ENCODE assay signal across 10 cellular contexts in the genomic region with DNA sequence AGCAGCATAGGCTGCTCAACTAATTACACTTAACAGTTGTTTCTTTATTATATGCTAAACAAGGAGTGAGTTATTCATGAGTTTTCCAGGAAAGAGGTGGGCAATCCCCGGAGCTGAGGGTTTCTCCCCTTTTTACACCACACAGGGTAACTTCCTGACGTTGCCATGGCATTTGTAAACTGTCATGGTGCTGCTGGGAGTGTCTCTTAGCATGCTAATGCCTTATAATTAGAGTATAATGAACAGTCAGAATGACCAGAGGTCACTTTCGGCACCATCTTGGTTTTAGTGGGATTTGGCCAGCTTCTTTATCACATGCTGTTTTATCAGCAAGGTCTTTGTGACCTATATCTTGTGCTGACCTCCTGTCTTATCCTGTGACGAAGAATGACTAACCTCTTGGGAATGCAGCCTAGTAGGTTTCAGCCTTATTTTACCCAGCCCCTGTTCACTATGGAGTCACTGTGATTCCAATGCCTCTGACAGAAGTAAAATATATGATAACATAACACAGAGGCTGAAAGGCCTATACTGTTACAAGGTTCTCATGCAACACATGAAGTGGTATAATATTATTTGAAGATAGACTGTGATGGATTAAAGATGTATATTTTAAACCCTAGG. TPM values are rescaled to one million over a fixed set of nuclear protein-coding genes. Genes with fewer than 3 reads are reported as not detected.
DNase-seq lines count a peak whose midpoint lies in the region; ATAC-seq and TF ChIP-seq lines count a peak whose summit lies in the region.
"Had no signal": no experiment of that assay in that cellular context is flagged by ENCODE, and none has a peak within 500 bp of the region (broad histone marks: within the 10 kb centered on the region; RNA-seq: fewer than 3 reads in every experiment).

No MANE protein-coding gene starts in this region.

- no peaks in the 10 kb centered on the region for H4K20me1 ChIP-seq in Karpas-422 (ENCODE audit: insufficient read depth, low read depth, low read length)

- H3K4me1 Mint-ChIP-seq in activated CD8-positive, alpha-beta T cell treated with anti-CD3 and anti-CD28 coated beads for 36 hours (ENCODE audit: low read depth) = peaks cover 16% of the 10 kb centered on the region

- CTCF ChIA-PET in activated CD8-positive, alpha-beta T cell treated with anti-CD3 and anti-CD28 coated beads for 36 hours (lab: Charles Lee) = no interaction called here

- POLR2A ChIA-PET in activated CD8-positive, alpha-beta T cell treated with anti-CD3 and anti-CD28 coated beads for 36 hours (lab: Charles Lee) = interaction anchor here (1.4 kb wide), 1 partner anchor 15 kb away, joined by 4 read pairs; no protein-coding TSS in a partner anchor

- no peak overlapping the region for H3K4me2 ChIP-seq in Karpas-422 (ENCODE audit: low read depth, low read length, poor library complexity, severe bottlenecking)

- H3K36me3 ChIP-seq in iPS DF 6.9 (ENCODE audit: control insufficient read depth, insufficient read depth, low read length) = no peaks in the 10 kb centered on the region
- no peaks in the 10 kb centered on the region for H3K36me3 ChIP-seq in Karpas-422 (ENCODE audit: insufficient read depth, low read length)

- ATAC-seq in HG03354 (IDR thresholded peaks at IDR 0.05; ENCODE audit: poor library complexity, severe bottlenecking, unreplicated experiment) = peak; percentile 42
- peak; percentile 88 for ATAC-seq in activated CD8-positive, alpha-beta T cell treated with anti-CD3 and anti-CD28 coated beads for 36 hours
- no peak for ATAC-seq in HG02884 (IDR thresholded peaks at IDR 0.05; ENCODE audit: unreplicated experiment)
- no peak for ATAC-seq in GM21381 (IDR thresholded peaks at IDR 0.05; ENCODE audit: unreplicated experiment)
- ATAC-seq in HG02981 (IDR thresholded peaks at IDR 0.05; ENCODE audit: unreplicated experiment) = no peak
- ATAC-seq: Right ventricle myocardium inferior had no signal

- no peak overlapping the region for H3K4me3 Mint-ChIP-seq in activated CD8-positive, alpha-beta T cell treated with anti-CD3 and anti-CD28 coated beads for 36 hours

- in situ Hi-C loops in ACHN (cut with HindIII; ENCODE audit: low pct_ligation_motif_present, low pct_unique_long_range_greater_than_20kb, low sequenced_read_pairs) = no loop called here

- H2AFZ ChIP-seq in Karpas-422 (ENCODE audit: low read length) = no peak overlapping the region

- no CpG with 5 or more reads among the region's 4 CpGs for WGBS in iPS DF 6.9 (ENCODE audit: insufficient coverage, insufficient read length)

- DNase-seq in ACHN = peak; percentile 35
- peak; percentile 79 for DNase-seq in activated CD8-positive, alpha-beta T cell treated with anti-CD3 and anti-CD28 coated beads for 36 hours
- DNase-seq in iPS DF 6.9 (ENCODE audit: low read depth, low spot score) = peak; percentile 20
- DNase-seq in Karpas-422 = no peak
- DNase-seq: NCI-H1092 had no signal

- H3K9me3 Mint-ChIP-seq in activated CD8-positive, alpha-beta T cell treated with anti-CD3 and anti-CD28 coated beads for 36 hours = no peaks in the 10 kb centered on the region

- H3K9ac ChIP-seq in Karpas-422 (ENCODE audit: low read length) = no peak overlapping the region

- H3K4me1 ChIP-seq in iPS DF 6.9 (ENCODE audit: control insufficient read depth, insufficient read depth, low read length) = 0 out of 2 replicates have a peak, but pooled peaks cover 1% of the 10 kb centered on the region
- H3K4me1 ChIP-seq in Karpas-422 (ENCODE audit: low read length) = no peaks in the 10 kb centered on the region

- TF ChIP-seq CTCF in activated CD8-positive, alpha-beta T cell treated with anti-CD3 and anti-CD28 coated beads for 36 hours (IDR thresholded peaks at IDR 0.05) = no peak

- H3K36me3 Mint-ChIP-seq in activated CD8-positive, alpha-beta T cell treated with anti-CD3 and anti-CD28 coated beads for 36 hours (ENCODE audit: low read depth) = peaks cover 3% of the 10 kb centered on the region

- H3K9me2 ChIP-seq in Karpas-422 (replicated peaks; ENCODE audit: insufficient read depth, low read length) = no peaks in the 10 kb centered on the region

- no peaks in the 10 kb centered on the region for H3K79me2 ChIP-seq in Karpas-422 (ENCODE audit: low read length)

- H3K4me3 ChIP-seq in iPS DF 6.9 (ENCODE audit: low read length) = no peak overlapping the region
- H3K4me3 ChIP-seq in Karpas-422 (ENCODE audit: low read length) = no peak overlapping the region

- H3K27ac Mint-ChIP-seq in activated CD8-positive, alpha-beta T cell treated with anti-CD3 and anti-CD28 coated beads for 36 hours = peak overlapping the region; percentile 57

- H3K9me3 ChIP-seq in iPS DF 6.9 (ENCODE audit: control insufficient read depth, insufficient read depth, low read length) (no peaks in the 10 kb centered on the region), Karpas-422 (ENCODE audit: low read length) (no peaks in the 10 kb centered on the region)

- H3K27me3 ChIP-seq in iPS DF 6.9 (ENCODE audit: control insufficient read depth, insufficient read depth, low read length) (no peaks in the 10 kb centered on the region), Karpas-422 (ENCODE audit: low read length) (0 out of 2 replicates have a peak, but pooled peaks cover 4% of the 10 kb centered on the region)

- intact Hi-C loops in activated CD8-positive, alpha-beta T cell treated with anti-CD3 and anti-CD28 coated beads for 36 hours (cut with micrococcal nuclease) = no loop called here

- no peaks in the 10 kb centered on the region for H3K27me3 Mint-ChIP-seq in activated CD8-positive, alpha-beta T cell treated with anti-CD3 and anti-CD28 coated beads for 36 hours

- H3K27ac ChIP-seq in iPS DF 6.9 (ENCODE audit: low read length) (no peak overlapping the region), Karpas-422 (ENCODE audit: low read length) (no peak overlapping the region)

RNA-seq across cellular contexts. Expression of a gene that starts 41.3 kb away (rescaled TPM):
- 10 to 100 TPM; 37.8 to 41.2 TPM for total RNA-seq in activated CD8-positive, alpha-beta T cell treated with anti-CD3 and anti-CD28 coated beads for 36 hours
- total RNA-seq in Karpas-422 (2014; rRNA removed; shearing (Covaris generic); ENCODE audit: low replicate concordance) = 0.47 and 0.71 TPM in 2 replicates

Comparison
In these comparisons a context has a peak if more than half of its experiments do, and no peak if none do; other contexts are left out.
1. ATAC-seq: peak in HG03354 (single experiment) and activated CD8-positive, alpha-beta T cell treated with anti-CD3 and anti-CD28 coated beads for 36 hours (single experiment); none in HG02884 (single experiment), GM21381 (single experiment) and HG02981 (single experiment).
2. RNA of a gene that starts 41.3 kb away (total RNA-seq): 37.8 to 41.2 TPM in activated CD8-positive, alpha-beta T cell treated with anti-CD3 and anti-CD28 coated beads for 36 hours; 0.47 to 0.71 TPM in Karpas-422; every median in the first group is over 10 times any median in the second.